ENCODE assay signal across 32 cellular contexts in the genomic region with DNA sequence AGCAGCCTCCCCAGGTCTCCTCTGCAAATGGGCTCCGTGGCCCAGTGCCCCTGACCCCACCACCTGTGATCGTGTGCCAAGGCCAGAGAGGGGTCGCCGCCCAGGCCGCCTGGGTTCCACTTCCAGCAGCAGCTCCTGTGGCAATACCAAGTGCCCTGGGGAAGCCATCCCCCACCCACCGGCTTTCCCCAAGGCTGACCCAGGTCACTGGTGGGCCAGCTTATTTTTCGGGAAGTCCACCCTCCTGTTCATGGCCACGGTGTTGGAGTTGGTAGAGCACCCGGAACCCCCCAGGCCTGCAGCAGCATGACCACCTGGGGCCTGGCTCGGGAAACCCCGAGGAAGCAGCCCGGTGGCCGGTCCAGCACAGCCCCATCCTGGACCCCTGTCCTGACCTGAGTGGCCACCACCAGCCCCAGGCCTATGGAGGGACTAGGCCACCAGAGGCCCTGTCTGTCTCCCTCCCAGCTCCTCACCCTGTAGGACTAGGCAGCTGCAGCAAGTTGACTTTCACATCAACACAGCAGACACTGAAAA. TPM values are rescaled to one million over a fixed set of nuclear protein-coding genes. Genes with fewer than 3 reads are reported as not detected.
"Had no signal": no experiment of that assay in that cellular context is flagged by ENCODE, and none has a peak within 500 bp of the region (broad histone marks: within the 10 kb centered on the region; RNA-seq: fewer than 3 reads in every experiment).

No MANE protein-coding gene starts in this region.

- H3K4me1 Mint-ChIP-seq: activated B cell treated with CpG ODN at 0.5 μM for 24 hours had no signal

- H3K4me3 Mint-ChIP-seq: activated B cell treated with CpG ODN at 0.5 μM for 24 hours; activated naive CD4-positive, alpha-beta T cell treated with anti-CD3 and anti-CD28 coated beads for 36 hours; activated T-cell treated with anti-CD3 and anti-CD28 coated beads, Interleukin-2, amount 50 U/mL, for 4 hours; activated T-helper 1 cell treated with anti-CD3 and anti-CD28 coated beads, Interleukin-12 subunit alpha, Interleukin-12 subunit beta, Interleukin-2, Interleukin-4 antibody, amounts not matched to agents 30 ng/mL and 10 ng/mL and 1 ng/mL, durations not matched to agents 14 hours and 24 hours and 36 hours; brain; T-helper 1 cell treated with Interleukin-12 subunit alpha and Interleukin-12 subunit beta and Interleukin-4 antibody, amounts not matched to agents 30 μg/mL and 1 μg/mL, for 36 hours had no signal

- H3K36me3 Mint-ChIP-seq: activated naive CD4-positive, alpha-beta T cell treated with anti-CD3 and anti-CD28 coated beads, Interleukin-2, amount 50 U/mL, for 72 hours had no signal

- H3K27ac Mint-ChIP-seq: activated B cell treated with CpG ODN at 0.5 μM for 24 hours; activated naive CD4-positive, alpha-beta T cell treated with anti-CD3 and anti-CD28 coated beads for 36 hours; activated naive CD4-positive, alpha-beta T cell treated with anti-CD3 and anti-CD28 coated beads, Interleukin-2, amount 50 U/mL, for 72 hours; activated T-helper 1 cell treated with anti-CD3 and anti-CD28 coated beads, Interleukin-12 subunit alpha, Interleukin-12 subunit beta, Interleukin-2, Interleukin-4 antibody, amounts not matched to agents 30 ng/mL and 10 ng/mL and 1 ng/mL, durations not matched to agents 14 hours and 24 hours and 36 hours; brain; T-helper 1 cell treated with Interleukin-12 subunit alpha and Interleukin-12 subunit beta and Interleukin-4 antibody, amounts not matched to agents 30 μg/mL and 1 μg/mL, for 36 hours had no signal

- H3K9me3 Mint-ChIP-seq: activated B cell treated with CpG ODN at 0.5 μM for 24 hours; activated naive CD4-positive, alpha-beta T cell treated with anti-CD3 and anti-CD28 coated beads, Interleukin-2, amount 50 U/mL, for 72 hours; activated T-cell treated with anti-CD3 and anti-CD28 coated beads, Interleukin-2, amount 50 U/mL, for 4 hours; activated T-helper 1 cell treated with anti-CD3 and anti-CD28 coated beads, Interleukin-12 subunit alpha, Interleukin-12 subunit beta, Interleukin-2, Interleukin-4 antibody, amounts not matched to agents 30 ng/mL and 10 ng/mL and 1 ng/mL, durations not matched to agents 14 hours and 24 hours and 36 hours; T-helper 1 cell treated with Interleukin-12 subunit alpha and Interleukin-12 subunit beta and Interleukin-4 antibody, amounts not matched to agents 30 μg/mL and 1 μg/mL, for 36 hours had no signal

- DNase-seq: activated B cell treated with CpG ODN at 0.5 μM for 24 hours; activated CD4-positive, alpha-beta T cell treated with anti-CD3 and anti-CD28 coated beads for 4 hours; activated CD4-positive, CD25-positive, alpha-beta regulatory T cell treated with anti-CD3 and anti-CD28 coated beads, Interleukin-2, amount 50 U/mL, for 72 hours; activated CD8-positive, alpha-beta memory T cell treated with anti-CD3 and anti-CD28 coated beads, Interleukin-2, amount 50 U/mL, for 4 hours; activated gamma-delta T cell treated with Interleukin-2 at 50 U/mL for 16 hours; activated naive CD4-positive, alpha-beta T cell treated with anti-CD3 and anti-CD28 coated beads for 36 hours; activated T-cell treated with anti-CD3 and anti-CD28 coated beads for 4 hours; activated T-cell treated with anti-CD3 and anti-CD28 coated beads, Interleukin-2, amount 50 U/mL, for 4 hours; adrenal gland; caudate nucleus; NCI-H1092 treated with DMSO at 0.1 percent for 48 hours; NCI-H1417; NCI-H146; NCI-H187; NCI-H2029 treated with DMSO at 0.1 percent for 48 hours; NCI-H2107; NCI-H2171; NCI-H510A; NCI-H526; NCI-H748 treated with DMSO at 0.1 percent for 48 hours; NK-92 treated with Interleukin-12 subunit alpha and Interleukin-12 subunit beta, amount 100 ng/mL, for 24 hours; PC-3; Peyer's patch; RPMI8226; SHP77 treated with DMSO at 0.1 percent for 48 hours; SK-N-SH; T-helper 9 cell had no signal

- ATAC-seq: activated naive CD4-positive, alpha-beta T cell treated with anti-CD3 and anti-CD28 coated beads, Interleukin-2, amount 50 U/mL, for 72 hours; activated T-cell treated with anti-CD3 and anti-CD28 coated beads, Interleukin-2, amount 50 U/mL, for 4 hours; PC-3 had no signal

RNA-seq across cellular contexts. Expression of a gene that starts 40.8 kb away (rescaled TPM):
- total RNA-seq: SJSA1 had no signal
